ENCODE assay signal across 15 cellular contexts in the genomic region with DNA sequence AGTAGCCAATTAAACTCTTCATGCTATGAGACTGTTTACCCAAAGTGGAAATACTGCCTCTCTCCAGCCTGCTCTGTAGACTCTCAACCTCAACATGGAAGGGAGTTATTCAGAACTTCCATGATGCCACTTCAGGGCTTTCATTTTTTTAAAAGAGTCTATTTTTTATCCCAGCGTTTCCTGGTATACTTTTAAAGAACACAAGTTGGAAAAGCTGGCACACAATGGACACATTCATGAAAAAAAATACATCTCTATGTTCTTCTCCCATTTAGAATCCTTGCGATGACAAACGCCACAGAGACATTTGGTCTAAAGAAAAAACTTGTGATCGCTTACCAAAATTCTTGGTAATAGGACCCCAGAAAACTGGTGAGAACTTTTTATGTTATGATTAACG.
DNase-seq lines count a peak whose midpoint lies in the region; ATAC-seq and TF ChIP-seq lines count a peak whose summit lies in the region.
"Had no signal": no experiment of that assay in that cellular context is flagged by ENCODE, and none has a peak within 500 bp of the region (broad histone marks: within the 10 kb centered on the region; RNA-seq: fewer than 3 reads in every experiment).

No MANE protein-coding gene starts in this region.

- no peak overlapping the region for H4K8ac ChIP-seq in IMR-90 (ENCODE audit: low read depth in 2 of 2, low read length in 2 of 2)

- ATAC-seq in IMR-90 (ENCODE audit: low read depth): 0 out of 2 replicates have a peak, but pooled peaks have one; percentile 35

- H4K20me1 ChIP-seq in IMR-90 (ENCODE audit: insufficient read depth, low read length): no peaks in the 10 kb centered on the region

- no peak overlapping the region for H3K27ac ChIP-seq in IMR-90 (ENCODE audit: insufficient read depth, low read length)

- H2AK5ac ChIP-seq in IMR-90 (ENCODE audit: low read depth, low read length): no peak overlapping the region

- no peaks in the 10 kb centered on the region for H3K27me3 ChIP-seq in IMR-90 (ENCODE audit: control insufficient read depth, insufficient read depth, low read length)

- no peak overlapping the region for H4K91ac ChIP-seq in IMR-90 (ENCODE audit: insufficient read depth, low read depth, low read length)

- H3K4ac ChIP-seq in IMR-90 (ENCODE audit: low read depth, low read length): no peak overlapping the region

- in situ Hi-C loops in IMR-90 (cut with MboI; ENCODE audit: low sequenced_read_pairs): loop anchor here (10.0 to 25.0 kb wide), 2 partner anchors 664 to 1092 kb away; no protein-coding TSS in a partner anchor

- no peak overlapping the region for H2BK120ac ChIP-seq in IMR-90 (ENCODE audit: low read depth, low read length)

- no peak overlapping the region for H2AFZ ChIP-seq in IMR-90 (replicated peaks; ENCODE audit: low read length, poor library complexity)

- H3K79me1 ChIP-seq in IMR-90 (ENCODE audit: low read depth in 1 of 2, low read length in 2 of 2): no peaks in the 10 kb centered on the region

- DNase-seq in COLO829 (ENCODE audit: low spot score) (peak; percentile 24), IMR-90 (no peak), RPMI7951 (ENCODE audit: low read depth) (peak; percentile 6), NCI-H446 (lab: John Stamatoyannopoulos, UW) (no peak), NCI-H146 treated with DMSO at 0.1 percent for 48 hours (lab: John Stamatoyannopoulos, UW; ENCODE audit: unreplicated experiment) (no peak)
- DNase-seq: C1 segment of cervical spinal cord; Caco-2; CD4-positive, alpha-beta memory T cell; DMS153; DMS79 treated with DMSO at 0.1 percent for 48 hours; GF-D8; GOT3; HFFc6 had no signal

- H3K4me1 ChIP-seq in IMR-90 (ENCODE audit: control insufficient read depth, insufficient read depth, low read length): no peaks in the 10 kb centered on the region
- H3K4me1 ChIP-seq: Caco-2, HAP-1 had no signal

- no peaks in the 10 kb centered on the region for H3K9me3 Mint-ChIP-seq in nephron
- H3K9me3 Mint-ChIP-seq: CD4-positive, alpha-beta memory T cell; HFFc6 had no signal

- H4K5ac ChIP-seq in IMR-90 (ENCODE audit: low read depth, low read length): no peak overlapping the region

- H2BK20ac ChIP-seq in IMR-90 (ENCODE audit: low read depth, low read length): no peak overlapping the region

- H3K4me1 Mint-ChIP-seq in nephron: peaks cover 19% of the 10 kb centered on the region
- H3K4me1 Mint-ChIP-seq: CD4-positive, alpha-beta memory T cell had no signal

- H3K14ac ChIP-seq in IMR-90 (replicated peaks; ENCODE audit: low read depth, low read length): no peak overlapping the region

- no peaks in the 10 kb centered on the region for H3K36me3 ChIP-seq in IMR-90 (ENCODE audit: control insufficient read depth, insufficient read depth, low read length)
- H3K36me3 ChIP-seq: HAP-1 had no signal

- H3K9me1 ChIP-seq in IMR-90 (ENCODE audit: insufficient read depth, low read length): no peaks in the 10 kb centered on the region

- no peak overlapping the region for H3K18ac ChIP-seq in IMR-90 (ENCODE audit: low read depth, low read length)

- no peak overlapping the region for H3K4me3 Mint-ChIP-seq in nephron
- H3K4me3 Mint-ChIP-seq: CD4-positive, alpha-beta memory T cell; HFFc6 had no signal

- H3K27ac Mint-ChIP-seq in nephron: peak overlapping the region; percentile 17 to 71 (median 52)
- H3K27ac Mint-ChIP-seq: CD4-positive, alpha-beta memory T cell; HFFc6 had no signal

- TF ChIP-seq POLR2A in IMR-90 (IDR thresholded peaks at IDR 0.05; ENCODE audit: low read depth, low read length): no peak

- no CpG with 5 or more reads among the region's 5 CpGs for whole genome bisulfite sequencing in IMR-90 (ENCODE audit: extremely low coverage in 2 of 2, insufficient read length in 1 of 2), 2 experiments

- TF ChIP-seq RAD21 in IMR-90 (IDR thresholded peaks at IDR 0.05; ENCODE audit: low read length): no peak

- no peak overlapping the region for H3K56ac ChIP-seq in IMR-90 (ENCODE audit: extremely low read depth, insufficient read depth, low read length)

- TF ChIP-seq CTCF in IMR-90 (conservative IDR thresholded peaks at IDR 0.05; ENCODE audit: low read depth, low read length) (no peak), nephron (IDR thresholded peaks at IDR 0.05; ENCODE audit: unreplicated experiment in 3 of 3) (no peak)

- no peaks in the 10 kb centered on the region for H3K36me3 Mint-ChIP-seq in nephron (ENCODE audit: low read depth)
- H3K36me3 Mint-ChIP-seq: CD4-positive, alpha-beta memory T cell had no signal

- H3K4me2 ChIP-seq in IMR-90 (ENCODE audit: low read depth, low read length): no peak overlapping the region

- no peak overlapping the region for H3K9ac ChIP-seq in IMR-90 (ENCODE audit: low read depth, low read length)

- no peaks in the 10 kb centered on the region for H3K27me3 Mint-ChIP-seq in nephron (ENCODE audit: low read depth)

- intact Hi-C loops in IMR-90 (cut with micrococcal nuclease): loop anchor here (10.0 kb wide), 1 partner anchor 512 kb away; no protein-coding TSS in a partner anchor

- no peak overlapping the region for H3K4me3 ChIP-seq in IMR-90 (ENCODE audit: insufficient read depth, low read depth, low read length)
- H3K4me3 ChIP-seq: HAP-1 had no signal

- POLR2A ChIA-PET in IMR-90 (lab: Charles Lee; ENCODE audit: unreplicated experiment): no interaction called here

- no peak overlapping the region for H2AK9ac ChIP-seq in IMR-90 (replicated peaks; ENCODE audit: low read depth, low read length, poor library complexity)

- CTCF ChIA-PET in IMR-90 (lab: Yijun Ruan, JAX): no interaction called here

- dilution Hi-C loops in IMR-90 (cut with HindIII; ENCODE audit: low sequenced_read_pairs, unreplicated experiment): no loop called here

- no peak overlapping the region for H3K23ac ChIP-seq in IMR-90 (ENCODE audit: low read depth, low read length)

- H2BK15ac ChIP-seq in IMR-90 (ENCODE audit: low read depth, low read length): no peak overlapping the region

- H2BK5ac ChIP-seq in IMR-90 (ENCODE audit: low read depth, low read length, poor library complexity, severe bottlenecking): no peak overlapping the region

- BruUV-seq in IMR-90 (replicated peaks; lab: Mats Ljungman, UMichigan): no TSS peak

- H3K9me3 ChIP-seq in IMR-90 (ENCODE audit: control insufficient read depth, insufficient read depth, low read length): no peaks in the 10 kb centered on the region
- H3K9me3 ChIP-seq: Caco-2, HAP-1 had no signal

TF ChIP-seq in IMR-90, 13 proteins besides CTCF, POLR2A, EP300 and RAD21:
- no peak for TF ChIP-seq SMC3 (IDR thresholded peaks at IDR 0.05; ENCODE audit: low read depth, low read length)
- no peak for TF ChIP-seq MXI1 (IDR thresholded peaks at IDR 0.05; ENCODE audit: borderline replicate concordance, low read depth, low read length)
- no peak for TF ChIP-seq MAZ (IDR thresholded peaks at IDR 0.05; ENCODE audit: borderline replicate concordance, low read depth, low read length)
- TF ChIP-seq RCOR1 (IDR thresholded peaks at IDR 0.05; ENCODE audit: insufficient replicate concordance, low read length): no peak
- TF ChIP-seq, protein P1, sequence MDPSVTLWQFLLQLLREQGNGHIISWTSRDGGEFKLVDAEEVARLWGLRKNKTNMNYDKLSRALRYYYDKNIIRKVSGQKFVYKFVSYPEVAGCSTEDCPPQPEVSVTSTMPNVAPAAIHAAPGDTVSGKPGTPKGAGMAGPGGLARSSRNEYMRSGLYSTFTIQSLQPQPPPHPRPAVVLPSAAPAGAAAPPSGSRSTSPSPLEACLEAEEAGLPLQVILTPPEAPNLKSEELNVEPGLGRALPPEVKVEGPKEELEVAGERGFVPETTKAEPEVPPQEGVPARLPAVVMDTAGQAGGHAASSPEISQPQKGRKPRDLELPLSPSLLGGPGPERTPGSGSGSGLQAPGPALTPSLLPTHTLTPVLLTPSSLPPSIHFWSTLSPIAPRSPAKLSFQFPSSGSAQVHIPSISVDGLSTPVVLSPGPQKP (IDR thresholded peaks at IDR 0.05; ENCODE audit: borderline replicate concordance, low read depth, low read length): no peak
- TF ChIP-seq BHLHE40 (IDR thresholded peaks at IDR 0.05; ENCODE audit: low read depth, low read length): no peak
- TF ChIP-seq RFX5 (IDR thresholded peaks at IDR 0.05; ENCODE audit: low read depth, low read length): no peak
- TF ChIP-seq FOS (IDR thresholded peaks at IDR 0.05; ENCODE audit: low read depth, low read length): no peak
- no peak for TF ChIP-seq MAFK (IDR thresholded peaks at IDR 0.05; ENCODE audit: low read depth, low read length)
- TF ChIP-seq USF2 (IDR thresholded peaks at IDR 0.05; ENCODE audit: low read depth, low read length): no peak
- no peak for TF ChIP-seq NFE2L2 (IDR thresholded peaks at IDR 0.05; ENCODE audit: low read depth, low read length)
- no peak for TF ChIP-seq CHD1 (IDR thresholded peaks at IDR 0.05; ENCODE audit: low read depth, low read length)
- TF ChIP-seq CEBPB (IDR thresholded peaks at IDR 0.05; ENCODE audit: low read depth, low read length): no peak
TF ChIP-seq in IMR-90: peak in this region for 0.

Comparison
In these comparisons a context has a peak if more than half of its experiments do, and no peak if none do; other contexts are left out.
1. DNase-seq: peak in COLO829 (single experiment) and RPMI7951 (single experiment); none in IMR-90 (single experiment), NCI-H446 (0 of 2) and NCI-H146 treated with DMSO at 0.1 percent for 48 hours (single experiment).